ENCODE assay signal across 1 cellular context in genomic region chr10:133393401-133394063, GRCh38.
TF ChIP-seq lines count a peak whose summit lies in the region.

No MANE protein-coding gene starts in this region.

TF ChIP-seq in IMR-90, 13 proteins besides CTCF, POLR2A, EP300 and RAD21:
- TF ChIP-seq RCOR1 (IDR thresholded peaks at IDR 0.05; ENCODE audit: insufficient replicate concordance, low read length) (no peak), MAZ (IDR thresholded peaks at IDR 0.05; ENCODE audit: borderline replicate concordance, low read depth, low read length) (no peak), MAFK (IDR thresholded peaks at IDR 0.05; ENCODE audit: low read depth, low read length) (no peak), RFX5 (IDR thresholded peaks at IDR 0.05; ENCODE audit: low read depth, low read length) (no peak), NFE2L2 (IDR thresholded peaks at IDR 0.05; ENCODE audit: low read depth, low read length) (no peak), CHD1 (IDR thresholded peaks at IDR 0.05; ENCODE audit: low read depth, low read length) (no peak), MXI1 (IDR thresholded peaks at IDR 0.05; ENCODE audit: borderline replicate concordance, low read depth, low read length) (no peak), CEBPB (IDR thresholded peaks at IDR 0.05; ENCODE audit: low read depth, low read length) (no peak), BHLHE40 (IDR thresholded peaks at IDR 0.05; ENCODE audit: low read depth, low read length) (no peak)
- TF ChIP-seq, protein P1, sequence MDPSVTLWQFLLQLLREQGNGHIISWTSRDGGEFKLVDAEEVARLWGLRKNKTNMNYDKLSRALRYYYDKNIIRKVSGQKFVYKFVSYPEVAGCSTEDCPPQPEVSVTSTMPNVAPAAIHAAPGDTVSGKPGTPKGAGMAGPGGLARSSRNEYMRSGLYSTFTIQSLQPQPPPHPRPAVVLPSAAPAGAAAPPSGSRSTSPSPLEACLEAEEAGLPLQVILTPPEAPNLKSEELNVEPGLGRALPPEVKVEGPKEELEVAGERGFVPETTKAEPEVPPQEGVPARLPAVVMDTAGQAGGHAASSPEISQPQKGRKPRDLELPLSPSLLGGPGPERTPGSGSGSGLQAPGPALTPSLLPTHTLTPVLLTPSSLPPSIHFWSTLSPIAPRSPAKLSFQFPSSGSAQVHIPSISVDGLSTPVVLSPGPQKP (IDR thresholded peaks at IDR 0.05; ENCODE audit: borderline replicate concordance, low read depth, low read length): no peak
- TF ChIP-seq, protein P2, sequence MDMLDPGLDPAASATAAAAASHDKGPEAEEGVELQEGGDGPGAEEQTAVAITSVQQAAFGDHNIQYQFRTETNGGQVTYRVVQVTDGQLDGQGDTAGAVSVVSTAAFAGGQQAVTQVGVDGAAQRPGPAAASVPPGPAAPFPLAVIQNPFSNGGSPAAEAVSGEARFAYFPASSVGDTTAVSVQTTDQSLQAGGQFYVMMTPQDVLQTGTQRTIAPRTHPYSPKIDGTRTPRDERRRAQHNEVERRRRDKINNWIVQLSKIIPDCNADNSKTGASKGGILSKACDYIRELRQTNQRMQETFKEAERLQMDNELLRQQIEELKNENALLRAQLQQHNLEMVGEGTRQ (IDR thresholded peaks at IDR 0.05; ENCODE audit: low read depth, low read length): no peak
